28 cellular contexts compared by ENCODE assay signal in the genomic region with DNA sequence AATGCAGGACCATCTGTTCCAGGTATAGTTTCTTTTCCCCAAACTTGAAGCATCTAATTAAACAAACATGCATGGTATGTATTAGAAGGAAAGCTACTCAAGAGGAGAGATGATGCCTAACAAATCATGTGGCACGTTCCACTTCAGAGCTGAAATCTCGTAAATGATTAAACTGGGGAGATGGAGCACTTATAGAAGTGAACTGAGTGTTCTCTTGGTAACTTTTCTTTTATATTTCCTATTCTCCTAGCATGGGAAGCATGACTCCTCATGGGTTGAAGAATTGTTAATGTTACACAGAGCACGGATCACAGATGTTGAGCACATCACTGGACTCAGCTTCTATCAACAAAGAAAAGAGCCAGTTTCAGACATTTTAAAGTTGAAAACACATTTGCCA.
"Had no signal": no experiment of that assay in that cellular context is flagged by ENCODE, and none has a peak within 500 bp of the region (broad histone marks: within the 10 kb centered on the region; RNA-seq: fewer than 3 reads in every experiment).

No MANE protein-coding gene starts in this region.

- H3K27ac ChIP-seq: ascending aorta, cardiac muscle cell, SJCRH30, SK-N-MC, WERI-Rb-1 had no signal

- H3K36me3 ChIP-seq: cardiac muscle cell, MG63, WERI-Rb-1 had no signal

- H3K27ac Mint-ChIP-seq: activated CD4-positive, alpha-beta memory T cell treated with anti-CD3 and anti-CD28 coated beads, Interleukin-2, amount 10 ng/mL, durations not matched to agents 7 days and 5 days; activated naive CD4-positive, alpha-beta T cell treated with anti-CD3 and anti-CD28 coated beads, Interleukin-2, amount 50 U/mL, for 24 hours; activated naive CD8-positive, alpha-beta T cell treated with anti-CD3 and anti-CD28 coated beads, Interleukin-2, amount 10 ng/mL, durations not matched to agents 7 days and 5 days; activated T-cell treated with anti-CD3 and anti-CD28 coated beads, Interleukin-2, amount 50 U/mL, for 24 hours; activated T-helper 2 cell treated with anti-CD3 and anti-CD28 coated beads, Interferon-gamma antibody, Interleukin-2, Interleukin-4, amounts not matched to agents 10 μg/mL and 5 μg/mL and 100 μg/mL, durations not matched to agents 14 hours and 24 hours and 36 hours had no signal

- H3K9me3 ChIP-seq: ascending aorta, MG63, SJCRH30 had no signal

- H3K4me3 ChIP-seq: ascending aorta, cardiac muscle cell, MG63, SJCRH30, SK-N-MC had no signal

- ATAC-seq: Panc1 had no signal

- DNase-seq: activated CD4-positive, alpha-beta memory T cell treated with anti-CD3 and anti-CD28 coated beads, Interleukin-2, amount 10 ng/mL, durations not matched to agents 7 days and 5 days; activated CD4-positive, alpha-beta T cell treated with anti-CD3 and anti-CD28 coated beads for 1 hour; activated CD4-positive, alpha-beta T cell treated with anti-CD3 and anti-CD28 coated beads for 48 hours; activated CD4-positive, CD25-positive, alpha-beta regulatory T cell; activated gamma-delta T cell; activated naive CD4-positive, alpha-beta T cell treated with Interleukin-2 at 50 U/mL for 16 hours; activated naive CD8-positive, alpha-beta T cell treated with anti-CD3 and anti-CD28 coated beads, Interleukin-2, amount 10 ng/mL, durations not matched to agents 7 days and 5 days; activated T-cell treated with anti-CD3 and anti-CD28 coated beads, Interleukin-2, amount 50 U/mL, for 24 hours; amygdala; Karpas-422; KBM-7; MG63; NCI-H1048; NCI-H1436 treated with DMSO at 0.1 percent for 48 hours; NCI-H1694 treated with DMSO at 0.1 percent for 48 hours; NCI-H2029; NCI-H345; NCI-H524 treated with DMSO at 0.1 percent for 48 hours; SHP77; SJCRH30; T1000; WERI-Rb-1 had no signal

- H3K27me3 ChIP-seq: ascending aorta, cardiac muscle cell, MG63, SJCRH30 had no signal

- H3K36me3 Mint-ChIP-seq: activated naive CD4-positive, alpha-beta T cell treated with anti-CD3 and anti-CD28 coated beads, Interleukin-2, amount 50 U/mL, for 24 hours; activated naive CD8-positive, alpha-beta T cell treated with anti-CD3 and anti-CD28 coated beads, Interleukin-2, amount 10 ng/mL, durations not matched to agents 7 days and 5 days had no signal

- H3K4me3 Mint-ChIP-seq: activated CD4-positive, alpha-beta memory T cell treated with anti-CD3 and anti-CD28 coated beads, Interleukin-2, amount 10 ng/mL, durations not matched to agents 7 days and 5 days; activated naive CD4-positive, alpha-beta T cell treated with anti-CD3 and anti-CD28 coated beads, Interleukin-2, amount 50 U/mL, for 24 hours; activated naive CD8-positive, alpha-beta T cell treated with anti-CD3 and anti-CD28 coated beads, Interleukin-2, amount 10 ng/mL, durations not matched to agents 7 days and 5 days; activated T-cell treated with anti-CD3 and anti-CD28 coated beads, Interleukin-2, amount 50 U/mL, for 24 hours had no signal

- H3K4me1 Mint-ChIP-seq: activated naive CD4-positive, alpha-beta T cell treated with anti-CD3 and anti-CD28 coated beads, Interleukin-2, amount 50 U/mL, for 24 hours; activated naive CD8-positive, alpha-beta T cell treated with anti-CD3 and anti-CD28 coated beads, Interleukin-2, amount 10 ng/mL, durations not matched to agents 7 days and 5 days had no signal

- H3K9me3 Mint-ChIP-seq: activated CD4-positive, alpha-beta memory T cell treated with anti-CD3 and anti-CD28 coated beads, Interleukin-2, amount 10 ng/mL, durations not matched to agents 7 days and 5 days; activated naive CD4-positive, alpha-beta T cell treated with anti-CD3 and anti-CD28 coated beads, Interleukin-2, amount 50 U/mL, for 24 hours; activated naive CD8-positive, alpha-beta T cell treated with anti-CD3 and anti-CD28 coated beads, Interleukin-2, amount 10 ng/mL, durations not matched to agents 7 days and 5 days; activated T-cell treated with anti-CD3 and anti-CD28 coated beads, Interleukin-2, amount 50 U/mL, for 24 hours; activated T-helper 2 cell treated with anti-CD3 and anti-CD28 coated beads, Interferon-gamma antibody, Interleukin-2, Interleukin-4, amounts not matched to agents 10 μg/mL and 5 μg/mL and 100 μg/mL, durations not matched to agents 14 hours and 24 hours and 36 hours had no signal
